In the genomic region with DNA sequence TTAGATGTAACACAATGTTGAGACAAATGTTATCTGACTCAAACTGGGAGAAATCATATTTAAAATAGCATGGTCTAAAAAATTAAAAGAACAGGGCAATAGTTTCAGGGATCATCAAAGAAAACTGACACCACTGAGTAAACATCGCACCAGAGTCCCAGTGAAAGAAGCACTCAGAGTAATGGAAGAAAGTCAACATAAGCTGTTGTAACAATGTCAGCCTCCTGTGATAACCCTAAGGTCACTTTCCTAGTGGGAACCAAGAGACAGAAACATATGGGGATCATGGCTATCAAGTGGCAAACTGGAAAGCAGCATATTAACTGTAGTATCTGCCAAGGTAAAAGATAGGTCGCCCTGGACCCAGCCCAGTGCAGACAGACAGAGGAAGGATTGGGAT, we compare ENCODE assay signal across 23 cellular contexts.
"Had no signal": no experiment of that assay in that cellular context is flagged by ENCODE, and none has a peak within 500 bp of the region (broad histone marks: within the 10 kb centered on the region; RNA-seq: fewer than 3 reads in every experiment).

No MANE protein-coding gene starts in this region.

- H3K36me3 Mint-ChIP-seq: activated CD4-positive, alpha-beta memory T cell treated with anti-CD3 and anti-CD28 coated beads for 36 hours; activated naive CD8-positive, alpha-beta T cell treated with anti-CD3 and anti-CD28 coated beads, Interleukin-2, amount 10 ng/mL, durations not matched to agents 7 days and 5 days; immature natural killer cell had no signal

- H3K4me1 Mint-ChIP-seq: activated naive CD8-positive, alpha-beta T cell treated with anti-CD3 and anti-CD28 coated beads, Interleukin-2, amount 10 ng/mL, durations not matched to agents 7 days and 5 days; central memory CD8-positive, alpha-beta T cell; immature natural killer cell had no signal

- ATAC-seq: activated T-cell treated with anti-CD3 and anti-CD28 coated beads, Interleukin-2, amount 50 U/mL, for 72 hours; effector memory CD8-positive, alpha-beta T cell; esophagus mucosa; left lobe of liver; lower lobe of right lung; mucosa of descending colon; pancreas; right cardiac atrium had no signal

- H3K9me3 Mint-ChIP-seq: activated CD4-positive, alpha-beta memory T cell treated with anti-CD3 and anti-CD28 coated beads for 36 hours; activated naive CD4-positive, alpha-beta T cell treated with anti-CD3 and anti-CD28 coated beads for 36 hours; activated naive CD8-positive, alpha-beta T cell treated with anti-CD3 and anti-CD28 coated beads, Interleukin-2, amount 10 ng/mL, durations not matched to agents 7 days and 5 days; nephron progenitor cell; stimulated activated naive CD8-positive, alpha-beta T cell treated with anti-CD3 and anti-CD28 coated beads, Interleukin-15, Interleukin-2, amounts not matched to agents 100 ng/mL and 50 ng/mL, for 24 hours had no signal

- H3K27ac Mint-ChIP-seq: activated CD4-positive, alpha-beta memory T cell treated with anti-CD3 and anti-CD28 coated beads for 36 hours; activated naive CD4-positive, alpha-beta T cell treated with anti-CD3 and anti-CD28 coated beads for 36 hours; activated naive CD8-positive, alpha-beta T cell treated with anti-CD3 and anti-CD28 coated beads, Interleukin-2, amount 10 ng/mL, durations not matched to agents 7 days and 5 days; activated T-cell treated with anti-CD3 and anti-CD28 coated beads, Interleukin-2, amount 50 U/mL, for 72 hours; effector memory CD8-positive, alpha-beta T cell; immature natural killer cell; nephron progenitor cell; stimulated activated naive CD8-positive, alpha-beta T cell treated with anti-CD3 and anti-CD28 coated beads, Interleukin-15, Interleukin-2, amounts not matched to agents 100 ng/mL and 50 ng/mL, for 24 hours had no signal

- DNase-seq: activated CD4-positive, alpha-beta memory T cell treated with anti-CD3 and anti-CD28 coated beads for 36 hours; activated CD4-positive, alpha-beta T cell treated with anti-CD3 and anti-CD28 coated beads for 48 hours; activated effector memory CD4-positive, alpha-beta T cell treated with Interleukin-2 at 50 U/mL for 16 hours; activated naive CD4-positive, alpha-beta T cell treated with anti-CD3 and anti-CD28 coated beads for 36 hours; activated naive CD8-positive, alpha-beta T cell treated with anti-CD3 and anti-CD28 coated beads, Interleukin-2, amount 10 ng/mL, durations not matched to agents 7 days and 5 days; activated T-cell treated with anti-CD3 and anti-CD28 coated beads, Interleukin-2, amount 50 U/mL, for 72 hours; amniotic stem cell; effector memory CD8-positive, alpha-beta T cell; foreskin melanocyte; immature natural killer cell; lower lobe of right lung; mesendoderm; mucosa of descending colon; nephron progenitor cell; pancreas; right cardiac atrium; stimulated activated CD4-positive, alpha-beta T cell treated with anti-CD3 and anti-CD28 coated beads, Interleukin-1b, Interleukin-23, amount 100 ng/mL, for 48 hours; substantia nigra; thyroid gland had no signal

- H3K27me3 Mint-ChIP-seq: activated CD4-positive, alpha-beta memory T cell treated with anti-CD3 and anti-CD28 coated beads for 36 hours; activated naive CD8-positive, alpha-beta T cell treated with anti-CD3 and anti-CD28 coated beads, Interleukin-2, amount 10 ng/mL, durations not matched to agents 7 days and 5 days; central memory CD8-positive, alpha-beta T cell; effector memory CD8-positive, alpha-beta T cell; stimulated activated naive CD8-positive, alpha-beta T cell treated with anti-CD3 and anti-CD28 coated beads, Interleukin-15, Interleukin-2, amounts not matched to agents 100 ng/mL and 50 ng/mL, for 24 hours had no signal

- H3K4me3 Mint-ChIP-seq: activated CD4-positive, alpha-beta memory T cell treated with anti-CD3 and anti-CD28 coated beads for 36 hours; activated naive CD4-positive, alpha-beta T cell treated with anti-CD3 and anti-CD28 coated beads for 36 hours; activated naive CD8-positive, alpha-beta T cell treated with anti-CD3 and anti-CD28 coated beads, Interleukin-2, amount 10 ng/mL, durations not matched to agents 7 days and 5 days; activated T-cell treated with anti-CD3 and anti-CD28 coated beads, Interleukin-2, amount 50 U/mL, for 72 hours; central memory CD8-positive, alpha-beta T cell; effector memory CD8-positive, alpha-beta T cell; immature natural killer cell; nephron progenitor cell; stimulated activated naive CD8-positive, alpha-beta T cell treated with anti-CD3 and anti-CD28 coated beads, Interleukin-15, Interleukin-2, amounts not matched to agents 100 ng/mL and 50 ng/mL, for 24 hours had no signal
